In the genomic region with DNA sequence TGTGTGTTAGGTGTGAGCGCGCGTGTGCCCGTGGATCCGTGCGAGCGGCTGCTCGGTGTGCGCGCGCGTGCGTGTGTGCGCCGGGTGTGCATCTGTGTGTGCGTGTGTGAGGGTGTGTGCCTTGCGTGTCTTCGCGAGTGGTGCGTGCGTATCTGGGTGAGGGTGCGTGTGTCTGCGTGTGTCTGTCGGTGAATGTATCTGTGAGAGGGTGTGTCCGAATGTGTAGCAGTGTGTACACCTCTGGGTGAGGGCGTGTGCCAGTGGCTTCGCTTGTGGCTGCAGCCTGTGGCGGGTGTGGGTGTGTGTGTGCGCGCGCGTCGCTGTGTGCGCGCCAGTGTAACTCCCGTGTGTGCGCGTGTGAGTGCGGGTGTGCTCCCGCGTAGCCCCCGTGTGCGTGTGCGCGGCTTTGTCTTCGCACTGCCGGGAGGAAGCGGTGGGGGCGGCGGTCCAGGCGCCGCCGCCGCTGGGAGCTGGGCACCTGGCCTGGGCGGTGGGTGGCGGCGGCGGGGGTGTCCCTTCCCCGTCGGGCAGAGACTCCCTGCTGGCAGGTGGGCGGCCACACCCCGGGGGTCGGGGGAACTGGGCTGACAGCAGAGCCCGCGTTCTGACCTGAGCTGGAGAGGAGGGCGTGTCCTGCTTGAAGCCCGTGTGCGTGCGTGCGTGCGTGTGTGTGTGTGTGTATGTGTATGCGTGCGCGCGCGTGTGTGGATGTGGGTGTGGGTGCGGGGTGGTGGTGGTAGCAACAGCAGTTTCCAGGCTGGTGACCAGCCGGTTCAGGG, we compare ENCODE assay signal across 8 cellular contexts.
DNase-seq lines count a peak whose midpoint lies in the region; ATAC-seq and TF ChIP-seq lines count a peak whose summit lies in the region.

No MANE protein-coding gene starts in this region.

- peaks cover 29 to 44% (median 40%) of the 10 kb centered on the region in 3 donors for H3K27me3 Mint-ChIP-seq in naive B cell

- peaks cover 21 to 26% (median 24%) of the 10 kb centered on the region in 3 donors for H3K4me1 Mint-ChIP-seq in naive B cell

- peak overlapping the region; percentile 55 to 94 for H3K4me3 ChIP-seq in tibial artery

- H3K27me3 ChIP-seq in tibial artery = no peaks in the 10 kb centered on the region

- intact Hi-C loops in tibial artery (cut with DNase I; ENCODE audit: low total_unique reads) = no loop called here

- ATAC-seq in naive B cell (ENCODE audit: low read depth in 2 of 2) (peak; percentile 56 to 62), GM19395 (IDR thresholded peaks at IDR 0.05; ENCODE audit: unreplicated experiment) (no peak)

- peak overlapping the region; percentile 8 for H3K27ac ChIP-seq in epithelial cell of prostate
- H3K27ac ChIP-seq in tibial artery = peak overlapping the region; percentile 62 to 76

- H3K4me1 ChIP-seq in tibial artery = peaks cover 0 to 38% (median 36%) of the 10 kb centered on the region in 4 donors

- no peak for TF ChIP-seq CTCF in tibial artery (IDR thresholded peaks at IDR 0.05)

- peak overlapping the region in 5 of 6 donors; percentile 9 to 90 (median 75) for H3K27ac Mint-ChIP-seq in naive B cell

- peak overlapping the region; percentile 91 to 98 (median 94) for H3K4me3 Mint-ChIP-seq in naive B cell

- H3K9me3 Mint-ChIP-seq in naive B cell = peaks cover 0 to 4% (median 0%) of the 10 kb centered on the region in 7 donors

- DNase-seq in COLO668 (lab: John Stamatoyannopoulos, UW; ENCODE audit: unreplicated experiment) (peak; percentile 64), NCI-H1092 treated with DMSO at 0.1 percent for 48 hours (lab: John Stamatoyannopoulos, UW) (peak; percentile 18), activated T-cell treated with anti-CD3 and anti-CD28 coated beads for 4 hours (peak; percentile 18), epithelial cell of prostate (ENCODE audit: low read depth, low spot score) (no peak), naive B cell (peak; percentile 51), tibial artery (peak; percentile 71 to 77), NCI-H2081 treated with DMSO at 0.1 percent for 48 hours (lab: John Stamatoyannopoulos, UW) (no peak)

- H3K36me3 ChIP-seq in tibial artery = no peaks in the 10 kb centered on the region

- H3K36me3 Mint-ChIP-seq in naive B cell = peaks cover 5 to 15% of the 10 kb centered on the region in 2 donors

- no peaks in the 10 kb centered on the region for H3K9me3 ChIP-seq in tibial artery

Comparison
In these comparisons a context has a peak if more than half of its experiments do, and no peak if none do; other contexts are left out.
1. DNase-seq: peak in COLO668 (single experiment), NCI-H1092 treated with DMSO at 0.1 percent for 48 hours (single experiment), activated T-cell treated with anti-CD3 and anti-CD28 coated beads for 4 hours (single experiment), naive B cell (single experiment) and tibial artery (2 of 2); none in epithelial cell of prostate (single experiment) and NCI-H2081 treated with DMSO at 0.1 percent for 48 hours (single experiment).